Comparison of ENCODE assay signal across 2 cellular contexts in the genomic region with DNA sequence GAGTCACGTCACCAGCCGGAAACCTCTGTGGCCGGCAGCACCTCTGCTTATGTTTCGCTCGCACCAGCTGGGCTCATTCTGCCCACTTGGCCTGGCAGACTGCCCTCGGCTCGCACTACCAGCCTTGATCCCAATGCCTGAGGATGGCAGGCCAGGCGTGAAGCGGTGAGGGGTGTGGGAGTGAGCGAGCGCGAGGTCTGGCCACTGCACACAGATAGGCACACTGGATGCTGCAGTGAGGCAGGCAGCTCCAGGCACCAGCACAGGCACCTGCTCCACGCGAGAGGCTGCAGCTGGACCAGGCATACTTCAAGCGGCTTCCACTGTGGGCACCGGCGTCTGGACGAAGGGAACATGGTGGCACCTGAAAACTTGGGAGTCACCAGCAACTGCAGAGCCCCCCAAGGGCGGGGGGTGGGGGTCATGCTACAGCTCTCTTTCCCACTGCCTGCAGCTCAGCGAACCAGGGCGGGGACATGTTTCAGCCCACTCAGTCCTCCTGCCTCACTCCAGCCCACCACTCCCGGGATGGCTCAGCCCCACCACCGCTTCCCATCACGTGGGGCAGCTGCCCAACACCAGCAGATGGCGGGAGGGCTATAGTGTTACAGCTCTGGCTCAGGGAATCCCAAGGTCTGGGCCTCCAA.
TF ChIP-seq lines count a peak whose summit lies in the region.

No MANE protein-coding gene starts in this region.

TF ChIP-seq in SK-N-SH, 30 proteins besides CTCF, POLR2A, EP300 and RAD21 (continued from another document):
- no peak for TF ChIP-seq ZBTB33 (IDR thresholded peaks at IDR 0.05; ENCODE audit: borderline replicate concordance, low read depth)

TF ChIP-seq in SK-N-SH treated with all-trans-retinoic acid at 6 μM for 48 hours, 23 proteins besides CTCF, POLR2A, EP300 and RAD21 (continued from another document):
- no peak for TF ChIP-seq CREB5 (CRISPR knock-in tag; IDR thresholded peaks at IDR 0.05; ENCODE audit: low read depth)
- TF ChIP-seq RARB (CRISPR knock-in tag; IDR thresholded peaks at IDR 0.05), result no peak
- no peak for TF ChIP-seq BACH2 (CRISPR knock-in tag; IDR thresholded peaks at IDR 0.05; ENCODE audit: borderline replicate concordance)
- no peak for TF ChIP-seq SNAI2 (CRISPR knock-in tag; IDR thresholded peaks at IDR 0.05)
- no peak for TF ChIP-seq ISL1 (CRISPR knock-in tag; IDR thresholded peaks at IDR 0.05)
- TF ChIP-seq POU6F1 (CRISPR knock-in tag; IDR thresholded peaks at IDR 0.05; ENCODE audit: borderline replicate concordance, low read depth), result no peak
- no peak for TF ChIP-seq ZNF70 (CRISPR knock-in tag; IDR thresholded peaks at IDR 0.05)
- no peak for TF ChIP-seq ZFP3 (CRISPR knock-in tag; IDR thresholded peaks at IDR 0.05)
- TF ChIP-seq PATZ1 (CRISPR knock-in tag; IDR thresholded peaks at IDR 0.05; ENCODE audit: borderline replicate concordance), result no peak
- TF ChIP-seq ESRRG (CRISPR knock-in tag; IDR thresholded peaks at IDR 0.05), result no peak
- TF ChIP-seq ARNTL (CRISPR knock-in tag; IDR thresholded peaks at IDR 0.05; ENCODE audit: borderline replicate concordance, low read depth), result no peak
